ENCODE assay signal across 8 cellular contexts in the genomic region with DNA sequence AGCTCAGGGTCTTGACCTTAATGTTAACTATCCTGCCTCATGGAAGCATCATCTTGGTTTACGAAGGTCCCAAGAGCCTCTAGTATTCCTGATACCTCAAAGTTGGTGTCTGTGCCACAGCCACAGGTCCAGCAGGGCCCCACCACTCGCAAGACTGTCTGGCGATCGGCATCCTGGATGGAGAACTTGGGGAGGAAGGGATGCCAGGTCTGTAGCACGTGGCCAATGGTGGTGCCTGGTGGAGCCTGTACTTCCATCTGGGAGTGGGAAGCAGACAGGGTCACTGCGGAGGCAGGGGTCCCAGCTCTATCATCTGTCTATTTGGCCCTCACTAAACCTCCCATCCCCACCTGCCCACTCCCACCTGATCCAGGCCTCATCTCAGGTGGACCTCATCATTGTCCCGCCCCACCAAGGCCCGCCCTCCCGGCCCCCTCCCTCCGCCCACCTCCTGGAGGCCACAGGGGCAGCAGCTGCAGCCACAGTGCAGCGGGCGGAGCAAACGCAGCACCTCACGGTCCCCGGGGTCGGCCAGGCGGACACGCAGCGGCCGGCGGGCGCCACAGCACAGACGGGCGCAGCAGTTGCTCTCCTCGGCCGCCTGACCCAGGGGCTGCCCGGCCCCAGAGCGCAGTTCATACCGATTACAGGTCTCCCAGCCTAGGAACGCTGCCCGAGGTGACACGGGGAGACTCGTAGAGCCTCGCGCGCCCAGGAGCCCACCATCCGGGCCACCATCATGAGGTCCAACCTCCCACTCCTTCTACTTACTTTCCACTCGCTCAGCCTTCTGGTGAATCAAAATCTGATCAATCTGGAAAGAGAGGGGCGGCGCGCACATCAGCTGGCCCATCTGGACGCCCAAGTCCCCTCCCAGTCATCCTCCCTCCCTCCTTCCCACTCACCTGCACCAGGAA. TPM values are rescaled to one million over a fixed set of nuclear protein-coding genes. Genes with fewer than 3 reads are reported as not detected.
A peak's percentile ranks its signal among the peaks of the same experiment; 100 is the strongest.
DNase-seq lines count a peak whose midpoint lies in the region; ATAC-seq and TF ChIP-seq lines count a peak whose summit lies in the region.

No MANE protein-coding gene starts in this region.

- H3K4me3 ChIP-seq in AG04450 (ENCODE audit: low read depth, low read length) (peak overlapping the region; percentile 87), Karpas-422 (ENCODE audit: low read length) (peak overlapping the region; percentile 91), duodenal mucosa (ENCODE audit: low read depth in 1 of 2, low read length in 2 of 2) (peak overlapping the region; percentile 82 to 86)
- H3K4me3 ChIP-seq in naive thymus-derived CD4-positive, alpha-beta T cell (ENCODE audit: low read length), result peak overlapping the region; percentile 94

- POLR2A ChIA-PET in AG04450 (lab: Yijun Ruan, JAX), result no interaction called here
- POLR2A ChIA-PET in naive thymus-derived CD4-positive, alpha-beta T cell (lab: Charles Lee), result interaction anchor here (0.5 to 5.9 kb wide), 6 partner anchors 9 to 767 kb away, joined by 3 to 38 read pairs (median 4); a partner anchor contains a TSS

- H3K9me2 ChIP-seq in Karpas-422 (replicated peaks; ENCODE audit: insufficient read depth, low read length), result no peaks in the 10 kb centered on the region

- ATAC-seq in naive thymus-derived CD4-positive, alpha-beta T cell, result no peak

- H3K27ac ChIP-seq in AG04450 (ENCODE audit: low read depth, low read length), result no peak overlapping the region
- H3K27ac ChIP-seq in Karpas-422 (ENCODE audit: low read length), result no peak overlapping the region
- H3K27ac ChIP-seq in duodenal mucosa (ENCODE audit: low read depth, low read length), result no peak overlapping the region
- peak overlapping the region; percentile 87 for H3K27ac ChIP-seq in naive thymus-derived CD4-positive, alpha-beta T cell (ENCODE audit: low read depth, low read length)

- CTCF ChIA-PET in AG04450 (lab: Charles Lee), result interaction anchor here (0.6 kb wide), 1 partner anchor 40 kb away, joined by 3 read pairs; no protein-coding TSS in a partner anchor
- CTCF ChIA-PET in naive thymus-derived CD4-positive, alpha-beta T cell (lab: Charles Lee), result interaction anchor here (0.6 to 2.2 kb wide), 2 partner anchors 37 to 63 kb away, joined by 3 to 7 read pairs; a partner anchor contains a TSS

- intact Hi-C loops in naive thymus-derived CD4-positive, alpha-beta T cell (cut with micrococcal nuclease), result loop anchor here in 1 of 2 donors (5.0 kb wide), 1 partner anchor 64 kb away; no protein-coding TSS in a partner anchor

- no peaks in the 10 kb centered on the region for H3K9me3 Mint-ChIP-seq in naive thymus-derived CD4-positive, alpha-beta T cell

- H3K27me3 ChIP-seq in AG04450 (ENCODE audit: control insufficient read depth, insufficient read depth, low read length) (no peaks in the 10 kb centered on the region), Karpas-422 (ENCODE audit: low read length) (no peaks in the 10 kb centered on the region), duodenal mucosa (ENCODE audit: control insufficient read depth in 1 of 2, insufficient read depth in 2 of 2, low read length in 2 of 2) (no peaks in the 10 kb centered on the region)
- no peaks in the 10 kb centered on the region for H3K27me3 ChIP-seq in naive thymus-derived CD4-positive, alpha-beta T cell (ENCODE audit: control insufficient read depth in 2 of 2, insufficient read depth in 2 of 2, low read length in 2 of 2)

- DNase-seq in AG04450 (ENCODE audit: low read depth, low spot score) (no peak), Karpas-422 (no peak), DMS114 treated with DMSO at 0.1 percent for 48 hours (lab: John Stamatoyannopoulos, UW; ENCODE audit: unreplicated experiment) (no peak), iPS-NIHi11 (ENCODE audit: low spot score) (no peak), kidney tubule cell (ENCODE audit: low spot score) (no peak), medulla oblongata (ENCODE audit: extremely low spot score) (no peak)
- no peak for DNase-seq in naive thymus-derived CD4-positive, alpha-beta T cell

- H2AFZ ChIP-seq in Karpas-422 (ENCODE audit: low read length), result no peak overlapping the region

- H3K79me2 ChIP-seq in Karpas-422 (ENCODE audit: low read length), result peaks cover 5% of the 10 kb centered on the region; the same call in 1 of the 2 replicates

- peaks cover 25 to 48% (median 28%) of the 10 kb centered on the region in 7 donors for H3K4me1 Mint-ChIP-seq in naive thymus-derived CD4-positive, alpha-beta T cell

- H3K4me1 ChIP-seq in Karpas-422 (ENCODE audit: low read length) (peaks cover 14% of the 10 kb centered on the region), duodenal mucosa (ENCODE audit: control insufficient read depth in 1 of 2, insufficient read depth in 2 of 2, low read length in 2 of 2) (peaks cover 10 to 14% of the 10 kb centered on the region in 2 donors)
- peaks cover 7 to 25% of the 10 kb centered on the region in 2 donors for H3K4me1 ChIP-seq in naive thymus-derived CD4-positive, alpha-beta T cell (ENCODE audit: control insufficient read depth in 2 of 2, insufficient read depth in 2 of 2, low read length in 2 of 2)

- peak overlapping the region; percentile 89 for H3K4me2 ChIP-seq in Karpas-422 (ENCODE audit: low read depth, low read length, poor library complexity, severe bottlenecking)

- no peaks in the 10 kb centered on the region; the same call in 1 of the 2 replicates for H3K9me3 ChIP-seq in AG04450 (ENCODE audit: control insufficient read depth, insufficient read depth, low read length)
- no peaks in the 10 kb centered on the region for H3K9me3 ChIP-seq in Karpas-422 (ENCODE audit: low read length)
- no peaks in the 10 kb centered on the region for H3K9me3 ChIP-seq in duodenal mucosa (ENCODE audit: control insufficient read depth in 1 of 2, low read length in 2 of 2)
- no peaks in the 10 kb centered on the region for H3K9me3 ChIP-seq in naive thymus-derived CD4-positive, alpha-beta T cell (ENCODE audit: control insufficient read depth in 2 of 3, low read length in 3 of 3)

- H3K9ac ChIP-seq in Karpas-422 (ENCODE audit: low read length), result peak overlapping the region; percentile 82
- peak overlapping the region; percentile 64 to 67 for H3K9ac ChIP-seq in duodenal mucosa (ENCODE audit: low read depth in 1 of 2, low read length in 2 of 2)

- H3K36me3 Mint-ChIP-seq in naive thymus-derived CD4-positive, alpha-beta T cell, result peaks cover 0 to 25% (median 19%) of the 10 kb centered on the region in 5 donors

- no peak for TF ChIP-seq CTCF in AG04450 (IDR thresholded peaks at IDR 0.05; ENCODE audit: low read depth, low read length)

- no peaks in the 10 kb centered on the region for H3K36me3 ChIP-seq in Karpas-422 (ENCODE audit: insufficient read depth, low read length)
- H3K36me3 ChIP-seq in duodenal mucosa (ENCODE audit: control insufficient read depth in 1 of 2, insufficient read depth in 2 of 2, low read length in 2 of 2), result peaks cover 5 to 21% of the 10 kb centered on the region in 2 donors
- H3K36me3 ChIP-seq in naive thymus-derived CD4-positive, alpha-beta T cell (ENCODE audit: control insufficient read depth in 2 of 3, insufficient read depth in 3 of 3, low read length in 3 of 3), result peaks cover 8 to 49% (median 16%) of the 10 kb centered on the region in 3 experiments

- peak overlapping the region; percentile 58 to 97 (median 94) for H3K4me3 Mint-ChIP-seq in naive thymus-derived CD4-positive, alpha-beta T cell

- H3K27me3 Mint-ChIP-seq in naive thymus-derived CD4-positive, alpha-beta T cell, result no peaks in the 10 kb centered on the region

- peak overlapping the region in 8 of 9 donors; percentile 18 to 97 (median 78) for H3K27ac Mint-ChIP-seq in naive thymus-derived CD4-positive, alpha-beta T cell

- no peaks in the 10 kb centered on the region for H4K20me1 ChIP-seq in Karpas-422 (ENCODE audit: insufficient read depth, low read depth, low read length)

RNA-seq across cellular contexts. Expression of a gene that starts 1.4 kb away (rescaled TPM):
- polyA plus RNA-seq in AG04450 (2011; rRNA removed), result 35.2 and 53.0 TPM in 2 replicates
- polyA minus RNA-seq in AG04450 (2011; rRNA and poly(A)+ RNA removed), result 21.1 and 27.7 TPM in 2 replicates
- 39.8 and 40.4 TPM in 2 replicates for total RNA-seq in Karpas-422 (2014; rRNA removed; shearing (Covaris generic); ENCODE audit: low replicate concordance)
- total RNA-seq in naive thymus-derived CD4-positive, alpha-beta T cell, result 100 to 1,000 TPM in 1 of 5 experiments, 10 to 100 TPM in 4; 74.8 to 142 (median 85.0) TPM
- 100 to 1,000 TPM; 162 to 212 TPM for polyA plus RNA-seq in naive thymus-derived CD4-positive, alpha-beta T cell

RNA-seq across cellular contexts. Expression of a gene that starts 10.9 kb away (rescaled TPM):
- polyA plus RNA-seq in AG04450 (2011; rRNA removed), result 83.8 and 104 TPM in 2 replicates
- 9.7 and 16.9 TPM in 2 replicates for polyA minus RNA-seq in AG04450 (2011; rRNA and poly(A)+ RNA removed)
- 262 and 330 TPM in 2 replicates for total RNA-seq in Karpas-422 (2014; rRNA removed; shearing (Covaris generic); ENCODE audit: low replicate concordance)
- 10 to 100 TPM; 31.5 to 58.5 (median 48.2) TPM for total RNA-seq in naive thymus-derived CD4-positive, alpha-beta T cell
- polyA plus RNA-seq in naive thymus-derived CD4-positive, alpha-beta T cell, result 10 to 100 TPM; 45.2 to 64.9 TPM

RNA-seq across cellular contexts. Expression of a gene that starts 12.1 kb away (rescaled TPM):
- 0.22 and 0.25 TPM in 2 replicates for polyA plus RNA-seq in AG04450 (2011; rRNA removed)
- 0.69 TPM in 1 of 2 replicates, not detected in the other for polyA minus RNA-seq in AG04450 (2011; rRNA and poly(A)+ RNA removed)
- total RNA-seq in Karpas-422 (2014; rRNA removed; shearing (Covaris generic); ENCODE audit: low replicate concordance), result 0.75 and 3.8 TPM in 2 replicates
- total RNA-seq in naive thymus-derived CD4-positive, alpha-beta T cell, result 10 to 100 TPM in 4 of 5 experiments, 1 to 10 TPM in 1; 1.5 to 23.4 (median 13.9) TPM
- 1 to 10 TPM; 5.8 to 7.4 TPM for polyA plus RNA-seq in naive thymus-derived CD4-positive, alpha-beta T cell

RNA-seq across cellular contexts. Expression of a gene that starts 14.7 kb away (rescaled TPM):
- 8.9 and 12.4 TPM in 2 replicates for polyA plus RNA-seq in AG04450 (2011; rRNA removed)
- 8.6 and 11.3 TPM in 2 replicates for polyA minus RNA-seq in AG04450 (2011; rRNA and poly(A)+ RNA removed)
- not detected in 2 replicates for total RNA-seq in Karpas-422 (2014; rRNA removed; shearing (Covaris generic); ENCODE audit: low replicate concordance)
- total RNA-seq in naive thymus-derived CD4-positive, alpha-beta T cell, result 10 to 100 TPM in 3 of 5 experiments, 1 to 10 TPM in 2; 1.6 to 17.8 (median 11.9) TPM
- polyA plus RNA-seq in naive thymus-derived CD4-positive, alpha-beta T cell, result under 1 TPM; 0.20 to 0.28 TPM

RNA-seq across cellular contexts. Expression of a gene that starts 27.2 kb away (rescaled TPM):
- polyA plus RNA-seq in AG04450 (2011; rRNA removed), result not detected in 2 replicates
- not detected in 2 replicates for polyA minus RNA-seq in AG04450 (2011; rRNA and poly(A)+ RNA removed)
- total RNA-seq in Karpas-422 (2014; rRNA removed; shearing (Covaris generic); ENCODE audit: low replicate concordance), result not detected in 2 replicates
- total RNA-seq in naive thymus-derived CD4-positive, alpha-beta T cell, result not detected
- not detected for polyA plus RNA-seq in naive thymus-derived CD4-positive, alpha-beta T cell
